Comparison of ENCODE assay signal across 2 cellular contexts in the genomic region with DNA sequence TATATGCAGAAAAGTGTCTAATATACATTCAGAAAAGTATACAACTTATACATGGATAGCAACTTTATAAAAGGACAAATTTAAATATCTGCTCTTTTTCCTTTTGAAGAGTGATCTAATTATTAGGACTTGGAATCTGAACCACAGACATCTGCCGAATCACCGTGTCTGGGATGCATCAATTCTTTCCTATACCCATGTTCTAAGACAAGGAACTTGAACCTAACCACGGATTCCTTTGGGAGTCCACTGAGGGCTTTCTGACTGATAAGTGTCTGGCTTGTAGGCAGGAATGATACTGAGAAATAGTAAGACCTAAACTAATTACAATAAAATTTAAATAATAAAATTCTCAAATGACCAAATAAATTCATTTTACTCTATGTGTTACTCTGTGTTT.
TF ChIP-seq lines count a peak whose summit lies in the region.

No MANE protein-coding gene starts in this region.

TF ChIP-seq in SK-N-SH treated with all-trans-retinoic acid at 6 μM for 48 hours, 23 proteins besides CTCF, POLR2A, EP300 and RAD21 (continued from another document):
- TF ChIP-seq, protein P1, sequence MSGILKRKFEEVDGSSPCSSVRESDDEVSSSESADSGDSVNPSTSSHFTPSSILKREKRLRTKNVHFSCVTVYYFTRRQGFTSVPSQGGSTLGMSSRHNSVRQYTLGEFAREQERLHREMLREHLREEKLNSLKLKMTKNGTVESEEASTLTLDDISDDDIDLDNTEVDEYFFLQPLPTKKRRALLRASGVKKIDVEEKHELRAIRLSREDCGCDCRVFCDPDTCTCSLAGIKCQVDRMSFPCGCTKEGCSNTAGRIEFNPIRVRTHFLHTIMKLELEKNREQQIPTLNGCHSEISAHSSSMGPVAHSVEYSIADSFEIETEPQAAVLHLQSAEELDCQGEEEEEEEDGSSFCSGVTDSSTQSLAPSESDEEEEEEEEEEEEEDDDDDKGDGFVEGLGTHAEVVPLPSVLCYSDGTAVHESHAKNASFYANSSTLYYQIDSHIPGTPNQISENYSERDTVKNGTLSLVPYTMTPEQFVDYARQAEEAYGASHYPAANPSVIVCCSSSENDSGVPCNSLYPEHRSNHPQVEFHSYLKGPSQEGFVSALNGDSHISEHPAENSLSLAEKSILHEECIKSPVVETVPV (CRISPR knock-in tag; IDR thresholded peaks at IDR 0.05): no peak
- no peak for TF ChIP-seq ZFP3 (CRISPR knock-in tag; IDR thresholded peaks at IDR 0.05)
- TF ChIP-seq, protein P2, sequence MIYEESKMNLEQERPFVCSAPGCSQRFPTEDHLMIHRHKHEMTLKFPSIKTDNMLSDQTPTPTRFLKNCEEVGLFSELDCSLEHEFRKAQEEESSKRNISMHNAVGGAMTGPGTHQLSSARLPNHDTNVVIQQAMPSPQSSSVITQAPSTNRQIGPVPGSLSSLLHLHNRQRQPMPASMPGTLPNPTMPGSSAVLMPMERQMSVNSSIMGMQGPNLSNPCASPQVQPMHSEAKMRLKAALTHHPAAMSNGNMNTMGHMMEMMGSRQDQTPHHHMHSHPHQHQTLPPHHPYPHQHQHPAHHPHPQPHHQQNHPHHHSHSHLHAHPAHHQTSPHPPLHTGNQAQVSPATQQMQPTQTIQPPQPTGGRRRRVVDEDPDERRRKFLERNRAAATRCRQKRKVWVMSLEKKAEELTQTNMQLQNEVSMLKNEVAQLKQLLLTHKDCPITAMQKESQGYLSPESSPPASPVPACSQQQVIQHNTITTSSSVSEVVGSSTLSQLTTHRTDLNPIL (CRISPR knock-in tag; IDR thresholded peaks at IDR 0.05; ENCODE audit: low read depth): no peak
- no peak for TF ChIP-seq GLIS3 (CRISPR knock-in tag; IDR thresholded peaks at IDR 0.05)
- TF ChIP-seq ZNF8 (CRISPR knock-in tag; IDR thresholded peaks at IDR 0.05): no peak
- TF ChIP-seq ZC3H10 (CRISPR knock-in tag; IDR thresholded peaks at IDR 0.05): no peak
- no peak for TF ChIP-seq SNAI2 (CRISPR knock-in tag; IDR thresholded peaks at IDR 0.05)
- TF ChIP-seq, protein P3, sequence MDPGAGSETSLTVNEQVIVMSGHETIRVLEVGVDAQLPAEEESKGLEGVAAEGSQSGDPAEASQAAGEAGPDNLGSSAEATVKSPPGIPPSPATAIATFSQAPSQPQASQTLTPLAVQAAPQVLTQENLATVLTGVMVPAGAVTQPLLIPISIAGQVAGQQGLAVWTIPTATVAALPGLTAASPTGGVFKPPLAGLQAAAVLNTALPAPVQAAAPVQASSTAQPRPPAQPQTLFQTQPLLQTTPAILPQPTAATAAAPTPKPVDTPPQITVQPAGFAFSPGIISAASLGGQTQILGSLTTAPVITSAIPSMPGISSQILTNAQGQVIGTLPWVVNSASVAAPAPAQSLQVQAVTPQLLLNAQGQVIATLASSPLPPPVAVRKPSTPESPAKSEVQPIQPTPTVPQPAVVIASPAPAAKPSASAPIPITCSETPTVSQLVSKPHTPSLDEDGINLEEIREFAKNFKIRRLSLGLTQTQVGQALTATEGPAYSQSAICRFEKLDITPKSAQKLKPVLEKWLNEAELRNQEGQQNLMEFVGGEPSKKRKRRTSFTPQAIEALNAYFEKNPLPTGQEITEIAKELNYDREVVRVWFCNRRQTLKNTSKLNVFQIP (CRISPR knock-in tag; IDR thresholded peaks at IDR 0.05; ENCODE audit: borderline replicate concordance, low read depth): no peak
- TF ChIP-seq OSR1 (CRISPR knock-in tag; IDR thresholded peaks at IDR 0.05): no peak
- TF ChIP-seq, protein P4, sequence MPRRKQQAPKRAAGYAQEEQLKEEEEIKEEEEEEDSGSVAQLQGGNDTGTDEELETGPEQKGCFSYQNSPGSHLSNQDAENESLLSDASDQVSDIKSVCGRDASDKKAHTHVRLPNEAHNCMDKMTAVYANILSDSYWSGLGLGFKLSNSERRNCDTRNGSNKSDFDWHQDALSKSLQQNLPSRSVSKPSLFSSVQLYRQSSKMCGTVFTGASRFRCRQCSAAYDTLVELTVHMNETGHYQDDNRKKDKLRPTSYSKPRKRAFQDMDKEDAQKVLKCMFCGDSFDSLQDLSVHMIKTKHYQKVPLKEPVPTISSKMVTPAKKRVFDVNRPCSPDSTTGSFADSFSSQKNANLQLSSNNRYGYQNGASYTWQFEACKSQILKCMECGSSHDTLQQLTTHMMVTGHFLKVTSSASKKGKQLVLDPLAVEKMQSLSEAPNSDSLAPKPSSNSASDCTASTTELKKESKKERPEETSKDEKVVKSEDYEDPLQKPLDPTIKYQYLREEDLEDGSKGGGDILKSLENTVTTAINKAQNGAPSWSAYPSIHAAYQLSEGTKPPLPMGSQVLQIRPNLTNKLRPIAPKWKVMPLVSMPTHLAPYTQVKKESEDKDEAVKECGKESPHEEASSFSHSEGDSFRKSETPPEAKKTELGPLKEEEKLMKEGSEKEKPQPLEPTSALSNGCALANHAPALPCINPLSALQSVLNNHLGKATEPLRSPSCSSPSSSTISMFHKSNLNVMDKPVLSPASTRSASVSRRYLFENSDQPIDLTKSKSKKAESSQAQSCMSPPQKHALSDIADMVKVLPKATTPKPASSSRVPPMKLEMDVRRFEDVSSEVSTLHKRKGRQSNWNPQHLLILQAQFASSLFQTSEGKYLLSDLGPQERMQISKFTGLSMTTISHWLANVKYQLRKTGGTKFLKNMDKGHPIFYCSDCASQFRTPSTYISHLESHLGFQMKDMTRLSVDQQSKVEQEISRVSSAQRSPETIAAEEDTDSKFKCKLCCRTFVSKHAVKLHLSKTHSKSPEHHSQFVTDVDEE (CRISPR knock-in tag; IDR thresholded peaks at IDR 0.05): no peak
- no peak for TF ChIP-seq ESRRG (CRISPR knock-in tag; IDR thresholded peaks at IDR 0.05)
- TF ChIP-seq ZNF70 (CRISPR knock-in tag; IDR thresholded peaks at IDR 0.05): no peak
TF ChIP-seq in SK-N-SH treated with all-trans-retinoic acid at 6 μM for 48 hours: peak in this region for 0.

TF ChIP-seq in SK-N-SH, 30 proteins besides CTCF, POLR2A, EP300 and RAD21 (continued from another document):
- TF ChIP-seq, protein P5, sequence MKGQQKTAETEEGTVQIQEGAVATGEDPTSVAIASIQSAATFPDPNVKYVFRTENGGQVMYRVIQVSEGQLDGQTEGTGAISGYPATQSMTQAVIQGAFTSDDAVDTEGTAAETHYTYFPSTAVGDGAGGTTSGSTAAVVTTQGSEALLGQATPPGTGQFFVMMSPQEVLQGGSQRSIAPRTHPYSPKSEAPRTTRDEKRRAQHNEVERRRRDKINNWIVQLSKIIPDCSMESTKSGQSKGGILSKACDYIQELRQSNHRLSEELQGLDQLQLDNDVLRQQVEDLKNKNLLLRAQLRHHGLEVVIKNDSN (IDR thresholded peaks at IDR 0.05; ENCODE audit: borderline replicate concordance, low read depth): no peak
